23 cellular contexts compared by ENCODE assay signal in the genomic region with DNA sequence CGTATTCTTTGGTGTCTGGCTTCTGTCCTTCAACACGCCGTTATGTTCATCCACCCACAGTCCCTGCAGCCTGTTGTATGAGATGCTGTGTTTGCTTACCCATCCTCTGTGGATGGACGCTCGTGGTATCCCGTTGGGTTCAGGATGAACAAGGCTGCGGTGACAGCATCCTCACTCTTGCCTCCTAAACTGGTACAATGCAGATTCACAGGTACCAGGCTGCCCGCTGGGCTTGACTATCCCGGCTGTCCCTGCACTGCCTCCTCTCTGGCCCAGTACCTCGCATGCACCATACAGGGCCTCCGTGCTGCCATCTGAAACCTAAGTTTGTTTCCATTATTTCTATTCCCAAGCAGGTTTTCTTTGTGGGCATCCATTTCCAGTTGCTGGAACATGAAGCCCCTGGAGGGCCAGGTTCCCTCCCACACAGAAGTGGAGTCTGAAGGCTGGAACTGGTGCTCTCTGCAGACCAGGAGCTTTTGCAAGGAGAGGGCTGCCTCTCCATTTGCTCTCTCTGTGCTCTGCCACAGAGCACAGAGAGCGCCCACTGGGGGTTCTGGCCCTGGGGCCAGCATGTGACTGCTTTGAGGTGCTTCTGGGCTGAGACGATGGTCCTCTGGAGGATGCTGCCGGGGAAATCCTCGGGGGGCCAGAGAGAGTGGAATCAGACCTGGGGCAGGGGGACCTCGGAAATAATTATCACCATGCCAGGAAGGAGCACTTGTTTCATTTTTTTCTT.
A peak's percentile ranks its signal among the peaks of the same experiment; 100 is the strongest.
DNase-seq lines count a peak whose midpoint lies in the region; ATAC-seq and TF ChIP-seq lines count a peak whose summit lies in the region.
"Had no signal": no experiment of that assay in that cellular context is flagged by ENCODE, and none has a peak within 500 bp of the region (broad histone marks: within the 10 kb centered on the region; RNA-seq: fewer than 3 reads in every experiment).

No MANE protein-coding gene starts in this region.

- peaks cover 6% of the 10 kb centered on the region for H3K36me3 Mint-ChIP-seq in brain

- no peak for ATAC-seq in GM19452 (IDR thresholded peaks at IDR 0.05; ENCODE audit: unreplicated experiment)
- ATAC-seq: gastroesophageal sphincter, left lobe of liver had no signal

- H3K4me1 ChIP-seq in testis: no peaks in the 10 kb centered on the region
- H3K4me1 ChIP-seq: gastroesophageal sphincter had no signal

- no peaks in the 10 kb centered on the region for H3K36me3 ChIP-seq in testis (ENCODE audit: low read depth, missing control alignments)

- peak overlapping the region in 2 of 5 experiments; percentile 16 to 43 for H3K4me3 Mint-ChIP-seq in brain
- H3K4me3 Mint-ChIP-seq: activated T-helper 1 cell treated with anti-CD3 and anti-CD28 coated beads, Interleukin-12 subunit alpha, Interleukin-12 subunit beta, Interleukin-2, Interleukin-4 antibody, amounts not matched to agents 30 ng/mL and 10 ng/mL and 1 ng/mL, durations not matched to agents 14 hours and 24 hours and 36 hours; CD4-positive, CD25-positive, alpha-beta regulatory T cell; immature natural killer cell; T-helper 2 cell treated with Interferon-gamma antibody and Interleukin-4, amounts not matched to agents 5 μg/mL and 100 μg/mL, for 36 hours had no signal

- peaks cover 70% of the 10 kb centered on the region for H3K4me1 Mint-ChIP-seq in brain
- H3K4me1 Mint-ChIP-seq: immature natural killer cell had no signal

- H3K27ac ChIP-seq in testis: no peak overlapping the region
- H3K27ac ChIP-seq: gastroesophageal sphincter had no signal

- no peak for TF ChIP-seq CTCF in brain (conservative IDR thresholded peaks at IDR 0.05)
- TF ChIP-seq CTCF in testis (IDR thresholded peaks at IDR 0.05): no peak

- H3K9me3 ChIP-seq in testis: no peaks in the 10 kb centered on the region
- H3K9me3 ChIP-seq: gastroesophageal sphincter had no signal

- no peaks in the 10 kb centered on the region for H3K9me3 Mint-ChIP-seq in brain
- H3K9me3 Mint-ChIP-seq: activated T-helper 1 cell treated with anti-CD3 and anti-CD28 coated beads, Interleukin-12 subunit alpha, Interleukin-12 subunit beta, Interleukin-2, Interleukin-4 antibody, amounts not matched to agents 30 ng/mL and 10 ng/mL and 1 ng/mL, durations not matched to agents 14 hours and 24 hours and 36 hours; CD4-positive, CD25-positive, alpha-beta regulatory T cell; immature natural killer cell; T-helper 2 cell treated with Interferon-gamma antibody and Interleukin-4, amounts not matched to agents 5 μg/mL and 100 μg/mL, for 36 hours had no signal

- no peaks in the 10 kb centered on the region for H3K27me3 ChIP-seq in testis
- H3K27me3 ChIP-seq: gastroesophageal sphincter had no signal

- H3K27ac Mint-ChIP-seq in brain: peak overlapping the region; percentile 7 to 88 (median 51)
- H3K27ac Mint-ChIP-seq: activated T-helper 1 cell treated with anti-CD3 and anti-CD28 coated beads, Interleukin-12 subunit alpha, Interleukin-12 subunit beta, Interleukin-2, Interleukin-4 antibody, amounts not matched to agents 30 ng/mL and 10 ng/mL and 1 ng/mL, durations not matched to agents 14 hours and 24 hours and 36 hours; CD4-positive, CD25-positive, alpha-beta regulatory T cell; T-helper 2 cell treated with Interferon-gamma antibody and Interleukin-4, amounts not matched to agents 5 μg/mL and 100 μg/mL, for 36 hours had no signal

- intact Hi-C loops in testis (cut with DNase I; ENCODE audit: low total_unique reads): no loop called here

- H3K27me3 Mint-ChIP-seq in brain: peaks cover 6% of the 10 kb centered on the region
- H3K27me3 Mint-ChIP-seq: CD4-positive, CD25-positive, alpha-beta regulatory T cell had no signal

- TF ChIP-seq POLR2A in testis (IDR thresholded peaks at IDR 0.05): no peak

- 92 to 93% methylated on average over 16 of the region's 16 CpGs for WGBS in testis, 2 donors

- DNase-seq in activated CD8-positive, alpha-beta memory T cell treated with anti-CD3 and anti-CD28 coated beads for 24 hours: peak; percentile 28
- DNase-seq in activated CD8-positive, alpha-beta memory T cell treated with anti-CD3 and anti-CD28 coated beads, Interleukin-2, amount 50 U/mL, for 4 hours: no peak
- DNase-seq in mesenteric fat pad (ENCODE audit: low spot score) (peak; percentile 74), testis (peak; percentile 9), NCI-H524 (lab: John Stamatoyannopoulos, UW) (no peak)
- DNase-seq in stimulated activated CD4-positive, alpha-beta T cell treated with anti-CD3 and anti-CD28 coated beads, Interleukin-12 subunit alpha, Interleukin-12 subunit beta, amount 100 ng/mL, for 4 hours: no peak
- DNase-seq: 8988T; activated CD4-positive, alpha-beta T cell treated with anti-CD3 and anti-CD28 coated beads for 48 hours; activated naive CD4-positive, alpha-beta T cell treated with anti-CD3 and anti-CD28 coated beads, Interleukin-2, amount 50 U/mL, for 16 hours; CD4-positive, CD25-positive, alpha-beta regulatory T cell; immature natural killer cell; KBM-7; NCI-H2081; NCI-H446 treated with DMSO at 0.1 percent for 48 hours; occipital lobe; OCI-M1; stimulated activated CD4-positive, alpha-beta T cell treated with anti-CD3 and anti-CD28 coated beads, Interleukin-1b, Interleukin-23, amount 100 ng/mL, for 48 hours had no signal

- no peak overlapping the region for H3K4me3 ChIP-seq in testis
- H3K4me3 ChIP-seq: gastroesophageal sphincter had no signal

Comparison
In these comparisons a context has a peak if more than half of its experiments do, and no peak if none do; other contexts are left out.
1. DNase-seq: peak in activated CD8-positive, alpha-beta memory T cell treated with anti-CD3 and anti-CD28 coated beads for 24 hours (single experiment), mesenteric fat pad (single experiment) and testis (single experiment); none in activated CD8-positive, alpha-beta memory T cell treated with anti-CD3 and anti-CD28 coated beads, Interleukin-2, amount 50 U/mL, for 4 hours (single experiment), stimulated activated CD4-positive, alpha-beta T cell treated with anti-CD3 and anti-CD28 coated beads, Interleukin-12 subunit alpha, Interleukin-12 subunit beta, amount 100 ng/mL, for 4 hours (single experiment) and NCI-H524 (0 of 2).